In the genomic region with DNA sequence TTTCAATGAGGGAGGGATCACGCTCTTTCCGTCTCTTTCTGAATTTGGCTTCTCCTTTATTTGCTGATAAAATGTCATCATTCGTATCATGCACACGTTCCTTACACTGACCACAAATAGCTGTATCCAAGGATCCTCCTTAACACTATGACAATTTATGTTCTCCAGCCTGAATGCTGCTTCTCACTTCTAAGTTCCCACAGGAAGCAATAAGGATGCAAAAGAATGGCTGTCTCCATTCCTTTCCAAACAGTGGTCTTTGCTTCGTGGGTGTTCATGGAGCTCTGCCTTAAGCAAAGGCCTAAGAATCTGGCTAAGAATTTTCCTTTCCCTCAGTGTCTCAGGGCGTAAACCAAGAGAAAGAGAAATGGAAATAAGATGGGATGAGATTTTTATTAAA, we compare ENCODE assay signal across 18 cellular contexts.
DNase-seq lines count a peak whose midpoint lies in the region; ATAC-seq, FAIRE-seq and TF ChIP-seq lines count a peak whose summit lies in the region.
"Had no signal": no experiment of that assay in that cellular context is flagged by ENCODE, and none has a peak within 500 bp of the region (broad histone marks: within the 10 kb centered on the region; RNA-seq: fewer than 3 reads in every experiment).

No MANE protein-coding gene starts in this region.

- TF ChIP-seq EP300 in gastroesophageal sphincter (IDR thresholded peaks at IDR 0.05): no peak

- H3K14ac ChIP-seq in IMR-90 (replicated peaks; ENCODE audit: low read depth, low read length): peak overlapping the region; percentile 93

- peak overlapping the region; percentile 15 to 73; a peak in 1 of 4 replicates for H4K8ac ChIP-seq in IMR-90 (ENCODE audit: low read depth in 2 of 2, low read length in 2 of 2)

- 90% methylated on average over 2 of the region's 6 CpGs; no CpG with 5 or more reads in 1 of the 2 experiments for WGBS in IMR-90 (ENCODE audit: extremely low coverage in 2 of 2, insufficient read length in 1 of 2), 2 experiments
- 27 to 61% methylated on average over 5 to 6 of the region's 6 CpGs for WGBS in gastroesophageal sphincter (ENCODE audit: low coverage in 1 of 2), 2 donors

- H3K27me3 ChIP-seq in IMR-90 (ENCODE audit: control insufficient read depth, insufficient read depth, low read length) (no peaks in the 10 kb centered on the region), bronchial epithelial cell (ENCODE audit: control insufficient read depth, insufficient read depth, low read length) (no peaks in the 10 kb centered on the region), gastroesophageal sphincter (no peaks in the 10 kb centered on the region)
- H3K27me3 ChIP-seq: BLaER1 had no signal

- CTCF ChIA-PET in IMR-90 (lab: Yijun Ruan, JAX): no interaction called here

- DNase-seq in IMR-90 (no peak), bronchial epithelial cell (ENCODE audit: low read depth) (no peak), SK-N-DZ (ENCODE audit: low spot score) (no peak)
- DNase-seq: DMS 273 treated with DMSO at 0.1 percent for 48 hours, H7, Kasumi-1, MM.1S, NCI-H1105, NCI-H1694 treated with DMSO at 0.1 percent for 48 hours, NCI-H345, NCI-H526 treated with DMSO at 0.1 percent for 48 hours, SHP77 had no signal

- H2BK15ac ChIP-seq in IMR-90 (ENCODE audit: low read depth, low read length): peak overlapping the region; percentile 98; the same call in 2 of the 3 replicates

- H3K36me3 ChIP-seq in IMR-90 (ENCODE audit: control insufficient read depth, insufficient read depth, low read length) (no peaks in the 10 kb centered on the region), bronchial epithelial cell (ENCODE audit: control insufficient read depth, insufficient read depth, low read length) (no peaks in the 10 kb centered on the region), gastroesophageal sphincter (peaks cover 0 to under 1% of the 10 kb centered on the region in 2 donors)
- H3K36me3 ChIP-seq: BLaER1 had no signal

- H3K9me1 ChIP-seq in IMR-90 (ENCODE audit: insufficient read depth, low read length): peaks cover 18% of the 10 kb centered on the region

- intact Hi-C loops in IMR-90 (cut with micrococcal nuclease): loop anchor here (10.0 kb wide), 1 partner anchor 252 kb away; no protein-coding TSS in a partner anchor

- H2AK5ac ChIP-seq in IMR-90 (ENCODE audit: low read depth, low read length): peak overlapping the region; percentile 7; the same call in 1 of the 2 replicates

- FAIRE-seq in bronchial epithelial cell (lab: Jason Lieb, UNC): peak; percentile 73
- FAIRE-seq: GM12892 had no signal

- peak overlapping the region; percentile 83 for H2BK120ac ChIP-seq in IMR-90 (ENCODE audit: low read depth, low read length)

- H3K4me2 ChIP-seq in IMR-90 (ENCODE audit: low read depth, low read length): no peak overlapping the region
- H3K4me2 ChIP-seq: BLaER1 had no signal

- H2BK20ac ChIP-seq in IMR-90 (ENCODE audit: low read depth, low read length): peak overlapping the region; percentile 53; the same call in 1 of the 2 replicates

- H3K27ac ChIP-seq in IMR-90 (ENCODE audit: insufficient read depth, low read length) (no peak overlapping the region), gastroesophageal sphincter (peak overlapping the region; percentile 20 to 79 (median 64)), temporal lobe (ENCODE audit: low read depth, low read length) (peak overlapping the region; percentile 90)
- H3K27ac ChIP-seq: BLaER1 had no signal

- no TSS peak for BruUV-seq in IMR-90 (replicated peaks; lab: Mats Ljungman, UMichigan)

- in situ Hi-C loops in IMR-90 (cut with MboI; ENCODE audit: low sequenced_read_pairs): no loop called here

- no peak overlapping the region for H3K4me3 ChIP-seq in IMR-90 (ENCODE audit: insufficient read depth, low read depth, low read length)
- no peak overlapping the region for H3K4me3 ChIP-seq in bronchial epithelial cell (ENCODE audit: low read depth, low read length)
- no peak overlapping the region for H3K4me3 ChIP-seq in gastroesophageal sphincter
- H3K4me3 ChIP-seq: BLaER1 had no signal

- TF ChIP-seq POLR2A in IMR-90 (IDR thresholded peaks at IDR 0.05; ENCODE audit: low read depth, low read length) (no peak), gastroesophageal sphincter (IDR thresholded peaks at IDR 0.05) (no peak)

- peak overlapping the region; percentile 81; the same call in 1 of the 2 replicates for H3K18ac ChIP-seq in IMR-90 (ENCODE audit: low read depth, low read length)

- peak overlapping the region; percentile 59 for H4K91ac ChIP-seq in IMR-90 (ENCODE audit: insufficient read depth, low read depth, low read length)

- H3K4ac ChIP-seq in IMR-90 (ENCODE audit: low read depth, low read length): peak overlapping the region; percentile 65; the same call in 1 of the 2 replicates

- H3K23ac ChIP-seq in IMR-90 (ENCODE audit: low read depth, low read length): no peak overlapping the region

- no peak for TF ChIP-seq RAD21 in IMR-90 (IDR thresholded peaks at IDR 0.05; ENCODE audit: low read length)

- H2AK9ac ChIP-seq in IMR-90 (replicated peaks; ENCODE audit: low read depth, low read length, poor library complexity): no peak overlapping the region

- H4K20me1 ChIP-seq in IMR-90 (ENCODE audit: insufficient read depth, low read length): no peaks in the 10 kb centered on the region
- H4K20me1 ChIP-seq: BLaER1 had no signal

- TF ChIP-seq CTCF in IMR-90 (conservative IDR thresholded peaks at IDR 0.05; ENCODE audit: low read depth, low read length): no peak
- no peak for TF ChIP-seq CTCF in bronchial epithelial cell (IDR thresholded peaks at IDR 0.05; ENCODE audit: insufficient read depth, low read length, severe bottlenecking)
- no peak for TF ChIP-seq CTCF in gastroesophageal sphincter (IDR thresholded peaks at IDR 0.05)

- dilution Hi-C loops in IMR-90 (cut with HindIII; ENCODE audit: low sequenced_read_pairs, unreplicated experiment): no loop called here

- H4K5ac ChIP-seq in IMR-90 (ENCODE audit: low read depth, low read length): peak overlapping the region; percentile 40; the same call in 1 of the 2 replicates

- H3K9ac ChIP-seq in IMR-90 (ENCODE audit: low read depth, low read length): no peak overlapping the region
- H3K9ac ChIP-seq: BLaER1 had no signal

- H3K56ac ChIP-seq in IMR-90 (ENCODE audit: extremely low read depth, insufficient read depth, low read length): no peak overlapping the region; the same call in 1 of the 2 replicates

- no peak for ATAC-seq in IMR-90 (ENCODE audit: low read depth)
- no peak for ATAC-seq in gastroesophageal sphincter
- ATAC-seq in GM21529 (IDR thresholded peaks at IDR 0.05; ENCODE audit: unreplicated experiment): no peak
- no peak for ATAC-seq in HG03439 (IDR thresholded peaks at IDR 0.05; ENCODE audit: unreplicated experiment)

- H3K9me3 ChIP-seq in IMR-90 (ENCODE audit: control insufficient read depth, insufficient read depth, low read length) (no peaks in the 10 kb centered on the region), gastroesophageal sphincter (no peaks in the 10 kb centered on the region)
- H3K9me3 ChIP-seq: BLaER1 had no signal

- POLR2A ChIA-PET in IMR-90 (lab: Charles Lee; ENCODE audit: unreplicated experiment): no interaction called here

- H2AFZ ChIP-seq in IMR-90 (replicated peaks; ENCODE audit: low read length, poor library complexity): no peak overlapping the region

- 0 out of 4 replicates have a peak, but pooled peaks cover 0 to 10% of the 10 kb centered on the region in 2 experiments for H3K79me1 ChIP-seq in IMR-90 (ENCODE audit: low read depth in 1 of 2, low read length in 2 of 2)

- H3K4me1 ChIP-seq in IMR-90 (ENCODE audit: control insufficient read depth, insufficient read depth, low read length): peaks cover 11% of the 10 kb centered on the region
- H3K4me1 ChIP-seq in gastroesophageal sphincter: peaks cover 3 to 69% (median 13%) of the 10 kb centered on the region in 3 donors
- H3K4me1 ChIP-seq: BLaER1 had no signal

- H2BK5ac ChIP-seq in IMR-90 (ENCODE audit: low read depth, low read length, poor library complexity, severe bottlenecking): peak overlapping the region; percentile 78

TF ChIP-seq in IMR-90, 13 proteins besides CTCF, POLR2A, EP300 and RAD21:
- TF ChIP-seq FOS (IDR thresholded peaks at IDR 0.05; ENCODE audit: low read depth, low read length) (no peak), SMC3 (IDR thresholded peaks at IDR 0.05; ENCODE audit: low read depth, low read length) (no peak)
TF ChIP-seq in IMR-90: peak in this region for 0.
